10 cellular contexts compared by ENCODE assay signal in genomic region chr17:45223541-45224528, GRCh38. TPM values are rescaled to one million over a fixed set of nuclear protein-coding genes. Genes with fewer than 3 reads are reported as not detected.
A peak's percentile ranks its signal among the peaks of the same experiment; 100 is the strongest.
DNase-seq lines count a peak whose midpoint lies in the region; ATAC-seq and TF ChIP-seq lines count a peak whose summit lies in the region.
"Had no signal": no experiment of that assay in that cellular context is flagged by ENCODE, and none has a peak within 500 bp of the region (broad histone marks: within the 10 kb centered on the region; RNA-seq: fewer than 3 reads in every experiment).

No MANE protein-coding gene starts in this region.

- no peaks in the 10 kb centered on the region for H3K9me3 Mint-ChIP-seq in activated T-cell treated with anti-CD3 and anti-CD28 coated beads, Interleukin-2, amount 50 U/mL, for 72 hours

- H3K9ac ChIP-seq in mucosa of stomach (ENCODE audit: low read length): peak overlapping the region; percentile 15

- peaks cover 32% of the 10 kb centered on the region for H3K27me3 ChIP-seq in mucosa of stomach (ENCODE audit: control insufficient read depth, insufficient read depth, low read length)

- intact Hi-C loops in Right ventricle myocardium superior (cut with DNase I): no loop called here
- intact Hi-C loops in cardiac septum (cut with DNase I): loop anchor here (5.0 kb wide), 1 partner anchor 53 kb away; no protein-coding TSS in a partner anchor

- peaks cover 62% of the 10 kb centered on the region for H3K4me1 Mint-ChIP-seq in activated T-cell treated with anti-CD3 and anti-CD28 coated beads, Interleukin-2, amount 50 U/mL, for 72 hours (ENCODE audit: low read depth)

- peak overlapping the region; percentile 84 to 87 for H3K4me3 Mint-ChIP-seq in activated T-cell treated with anti-CD3 and anti-CD28 coated beads, Interleukin-2, amount 50 U/mL, for 72 hours

- no peaks in the 10 kb centered on the region for H3K36me3 ChIP-seq in mucosa of stomach (ENCODE audit: control insufficient read depth, insufficient read depth, low read length)

- DNase-seq in Right ventricle myocardium superior (peak; percentile 40), cardiac septum (ENCODE audit: low spot score) (no peak), NCI-H146 (lab: John Stamatoyannopoulos, UW) (no peak), HPDE6-E6E7 (ENCODE audit: extremely low spot score) (no peak), T1000 (lab: John Stamatoyannopoulos, UW) (no peak), GM20000 (ENCODE audit: low spot score) (no peak)
- peak; percentile 73 to 78 for DNase-seq in activated T-cell treated with anti-CD3 and anti-CD28 coated beads, Interleukin-2, amount 50 U/mL, for 72 hours

- peaks cover 23% of the 10 kb centered on the region for H3K4me1 ChIP-seq in mucosa of stomach (ENCODE audit: control insufficient read depth, insufficient read depth, low read length)

- no peak for TF ChIP-seq CTCF in GM20000 (IDR thresholded peaks at IDR 0.05; ENCODE audit: extremely low read depth, missing control alignments)

- peak overlapping the region; percentile 98 for H3K27ac Mint-ChIP-seq in activated T-cell treated with anti-CD3 and anti-CD28 coated beads, Interleukin-2, amount 50 U/mL, for 72 hours

- H3K9me3 ChIP-seq in mucosa of stomach (ENCODE audit: control insufficient read depth, low read length): no peaks in the 10 kb centered on the region

- ATAC-seq in Right ventricle myocardium superior (ENCODE audit: poor library complexity): no peak
- ATAC-seq in activated T-cell treated with anti-CD3 and anti-CD28 coated beads, Interleukin-2, amount 50 U/mL, for 72 hours (replicated peaks in 1 of 2): peak; percentile 39 to 52

- no peak overlapping the region for H3K4me3 ChIP-seq in mucosa of stomach (ENCODE audit: low read length)

- H3K36me3 Mint-ChIP-seq in activated T-cell treated with anti-CD3 and anti-CD28 coated beads, Interleukin-2, amount 50 U/mL, for 72 hours (ENCODE audit: insufficient read depth in 2 of 2): peaks cover 16 to 31% of the 10 kb centered on the region in 2 donors

- no peaks in the 10 kb centered on the region for H3K27me3 Mint-ChIP-seq in activated T-cell treated with anti-CD3 and anti-CD28 coated beads, Interleukin-2, amount 50 U/mL, for 72 hours (ENCODE audit: low read depth)

RNA-seq across cellular contexts. Expression of gene FMNL1, which starts 2.1 kb away (rescaled TPM):
- total RNA-seq in Right ventricle myocardium superior: 12.0 TPM
- 12.2 TPM for total RNA-seq in cardiac septum
- total RNA-seq in activated T-cell treated with anti-CD3 and anti-CD28 coated beads, Interleukin-2, amount 50 U/mL, for 72 hours: 100 to 1,000 TPM; 559 to 689 TPM

RNA-seq across cellular contexts. Expression of gene SPATA32, which starts 38.1 kb away (rescaled TPM):
- total RNA-seq in Right ventricle myocardium superior (not detected), cardiac septum (not detected)
- total RNA-seq in activated T-cell treated with anti-CD3 and anti-CD28 coated beads, Interleukin-2, amount 50 U/mL, for 72 hours: 1 to 10 TPM; 1.4 to 1.7 TPM
- total RNA-seq: Daoy, subcutaneous adipose tissue had no signal

Comparison
In these comparisons a context has a peak if more than half of its experiments do, and no peak if none do; other contexts are left out.
1. DNase-seq: peak in Right ventricle myocardium superior (single experiment) and activated T-cell treated with anti-CD3 and anti-CD28 coated beads, Interleukin-2, amount 50 U/mL, for 72 hours (2 of 2); none in cardiac septum (single experiment), NCI-H146 (single experiment), HPDE6-E6E7 (single experiment), T1000 (single experiment) and GM20000 (single experiment).
2. RNA of gene FMNL1, which starts 2.1 kb away (total RNA-seq): 559 to 689 TPM in activated T-cell treated with anti-CD3 and anti-CD28 coated beads, Interleukin-2, amount 50 U/mL, for 72 hours; 12.2 TPM in cardiac septum (single experiment) and 12.0 TPM in Right ventricle myocardium superior (single experiment); every median in the first group is over 10 times any median in the second.